11 cellular contexts compared by ENCODE assay signal in genomic region chr5:65809817-65810531, GRCh38.
DNase-seq lines count a peak whose midpoint lies in the region; ATAC-seq and TF ChIP-seq lines count a peak whose summit lies in the region.
"Had no signal": no experiment of that assay in that cellular context is flagged by ENCODE, and none has a peak within 500 bp of the region (broad histone marks: within the 10 kb centered on the region; RNA-seq: fewer than 3 reads in every experiment).

No MANE protein-coding gene starts in this region.

- H3K4me3 ChIP-seq in BJ (ENCODE audit: low read depth, low read length): no peak overlapping the region
- H3K4me3 ChIP-seq in RWPE2 (ENCODE audit: severe bottlenecking): no peak overlapping the region
- no peak overlapping the region for H3K4me3 ChIP-seq in fibroblast of the aortic adventitia (ENCODE audit: low read depth, low read length)
- no peak overlapping the region for H3K4me3 ChIP-seq in osteoblast (ENCODE audit: insufficient read depth, low read length)

- H3K9me3 Mint-ChIP-seq in activated CD8-positive, alpha-beta T cell treated with anti-CD3 and anti-CD28 coated beads for 36 hours: peaks cover 4% of the 10 kb centered on the region

- CTCF ChIA-PET in BJ (lab: Yijun Ruan, JAX): interaction anchor here (0.6 to 0.7 kb wide), 3 partner anchors 10 to 49 kb away, joined by 3 read pairs; no protein-coding TSS in a partner anchor
- CTCF ChIA-PET in activated CD8-positive, alpha-beta T cell treated with anti-CD3 and anti-CD28 coated beads for 36 hours (lab: Charles Lee): no interaction called here

- peaks cover 9% of the 10 kb centered on the region for H3K4me1 Mint-ChIP-seq in activated CD8-positive, alpha-beta T cell treated with anti-CD3 and anti-CD28 coated beads for 36 hours (ENCODE audit: low read depth)

- no peaks in the 10 kb centered on the region for H4K20me1 ChIP-seq in osteoblast (ENCODE audit: insufficient read depth, low read length)

- POLR2A ChIA-PET in BJ (lab: Charles Lee): interaction anchor here (0.5 kb wide), 1 partner anchor 52 kb away, joined by 4 read pairs; no protein-coding TSS in a partner anchor
- POLR2A ChIA-PET in activated CD8-positive, alpha-beta T cell treated with anti-CD3 and anti-CD28 coated beads for 36 hours (lab: Charles Lee): no interaction called here

- H3K27ac Mint-ChIP-seq in activated CD8-positive, alpha-beta T cell treated with anti-CD3 and anti-CD28 coated beads for 36 hours: no peak overlapping the region
- H3K27ac Mint-ChIP-seq: CD4-positive, alpha-beta memory T cell; naive thymus-derived CD4-positive, alpha-beta T cell; T-helper 17 cell had no signal

- DNase-seq in BJ (ENCODE audit: low read depth) (peak; percentile 60), RWPE2 (ENCODE audit: low spot score) (no peak), fibroblast of the aortic adventitia (ENCODE audit: low read depth) (peak; percentile 98), osteoblast (ENCODE audit: insufficient read length, low spot score, missing footprints) (peak; percentile 80), NCI-H69 (lab: John Stamatoyannopoulos, UW) (no peak)
- no peak for DNase-seq in activated CD8-positive, alpha-beta T cell treated with anti-CD3 and anti-CD28 coated beads for 36 hours
- DNase-seq: CD4-positive, alpha-beta memory T cell; naive thymus-derived CD4-positive, alpha-beta T cell; T-helper 17 cell had no signal

- intact Hi-C loops in activated CD8-positive, alpha-beta T cell treated with anti-CD3 and anti-CD28 coated beads for 36 hours (cut with micrococcal nuclease): loop anchor here (10.0 kb wide), 1 partner anchor 115 kb away; the partner anchor contains the start of gene ERBIN

- no peak overlapping the region for H2AFZ ChIP-seq in osteoblast (ENCODE audit: low read length)

- H3K9me3 ChIP-seq in RWPE2 (ENCODE audit: severe bottlenecking) (no peaks in the 10 kb centered on the region), osteoblast (ENCODE audit: low read depth, low read length) (no peaks in the 10 kb centered on the region)

- H3K27me3 ChIP-seq in BJ (ENCODE audit: control insufficient read depth, insufficient read depth, low read length): no peaks in the 10 kb centered on the region
- H3K27me3 ChIP-seq in RWPE2 (ENCODE audit: insufficient read depth, poor library complexity, severe bottlenecking): no peaks in the 10 kb centered on the region
- H3K27me3 ChIP-seq in osteoblast (ENCODE audit: insufficient read depth, low read length): no peaks in the 10 kb centered on the region

- ATAC-seq in RWPE2 (ENCODE audit: low read depth) (no peak), HG03025 (IDR thresholded peaks at IDR 0.05; ENCODE audit: low FRiP score, unreplicated experiment) (no peak), GM21576 (IDR thresholded peaks at IDR 0.05; ENCODE audit: unreplicated experiment) (no peak)
- no peak for ATAC-seq in activated CD8-positive, alpha-beta T cell treated with anti-CD3 and anti-CD28 coated beads for 36 hours
- ATAC-seq: naive thymus-derived CD4-positive, alpha-beta T cell; T-helper 17 cell had no signal

- H3K4me1 ChIP-seq in RWPE2 (ENCODE audit: insufficient read depth, poor library complexity, severe bottlenecking) (peaks cover 31% of the 10 kb centered on the region), osteoblast (ENCODE audit: insufficient read depth, low read length) (peaks cover 47% of the 10 kb centered on the region)

- peaks cover 56% of the 10 kb centered on the region for H3K36me3 Mint-ChIP-seq in activated CD8-positive, alpha-beta T cell treated with anti-CD3 and anti-CD28 coated beads for 36 hours (ENCODE audit: low read depth)

- H3K27ac ChIP-seq in RWPE2 (ENCODE audit: poor library complexity, severe bottlenecking): peak overlapping the region; percentile 37
- peak overlapping the region; percentile 41 for H3K27ac ChIP-seq in osteoblast (ENCODE audit: low read depth, low read length)

- no peak overlapping the region for H3K4me2 ChIP-seq in osteoblast (ENCODE audit: insufficient read depth, low read length)

- H3K27me3 Mint-ChIP-seq in activated CD8-positive, alpha-beta T cell treated with anti-CD3 and anti-CD28 coated beads for 36 hours: no peaks in the 10 kb centered on the region
- H3K27me3 Mint-ChIP-seq: CD4-positive, alpha-beta memory T cell; naive thymus-derived CD4-positive, alpha-beta T cell; T-helper 17 cell had no signal

- H3K36me3 ChIP-seq in BJ (ENCODE audit: control insufficient read depth, insufficient read depth, low read length) (no peaks in the 10 kb centered on the region), RWPE2 (ENCODE audit: low read depth) (peaks cover 35% of the 10 kb centered on the region), osteoblast (ENCODE audit: insufficient read depth, low read length) (peaks cover 17% of the 10 kb centered on the region)

- H3K4me3 Mint-ChIP-seq in activated CD8-positive, alpha-beta T cell treated with anti-CD3 and anti-CD28 coated beads for 36 hours: no peak overlapping the region
- H3K4me3 Mint-ChIP-seq: CD4-positive, alpha-beta memory T cell; naive thymus-derived CD4-positive, alpha-beta T cell; T-helper 17 cell had no signal

- H3K79me2 ChIP-seq in osteoblast (ENCODE audit: insufficient read depth, low read length): no peaks in the 10 kb centered on the region

- no peak for TF ChIP-seq CTCF in BJ (IDR thresholded peaks at IDR 0.05; ENCODE audit: insufficient read depth, low read depth, low read length)
- no peak for TF ChIP-seq CTCF in RWPE2 (IDR thresholded peaks at IDR 0.05; ENCODE audit: poor library complexity, severe bottlenecking)
- no peak for TF ChIP-seq CTCF in fibroblast of the aortic adventitia (IDR thresholded peaks at IDR 0.05; ENCODE audit: insufficient read depth, low read length)
- no peak for TF ChIP-seq CTCF in osteoblast (IDR thresholded peaks at IDR 0.05; ENCODE audit: extremely low read depth, low read depth, low read length)
- TF ChIP-seq CTCF in activated CD8-positive, alpha-beta T cell treated with anti-CD3 and anti-CD28 coated beads for 36 hours (IDR thresholded peaks at IDR 0.05): no peak

Comparison
In these comparisons a context has a peak if more than half of its experiments do, and no peak if none do; other contexts are left out.
1. DNase-seq: peak in BJ (single experiment), fibroblast of the aortic adventitia (single experiment) and osteoblast (single experiment); none in RWPE2 (single experiment), NCI-H69 (single experiment) and activated CD8-positive, alpha-beta T cell treated with anti-CD3 and anti-CD28 coated beads for 36 hours (single experiment).